ENCODE assay signal across 26 cellular contexts in genomic region chr20:41913146-41913545, GRCh38.
"Had no signal": no experiment of that assay in that cellular context is flagged by ENCODE, and none has a peak within 500 bp of the region (broad histone marks: within the 10 kb centered on the region; RNA-seq: fewer than 3 reads in every experiment).

No MANE protein-coding gene starts in this region.

- FAIRE-seq: islet of Langerhans, keratinocyte had no signal

- DNase-seq: colonic mucosa; cortex of kidney; effector CD8-positive, alpha-beta T cell; effector memory CD8-positive, alpha-beta T cell; endodermal cell; erythroblast; esophagus squamous epithelium; foreskin fibroblast; foreskin melanocyte; gastrocnemius medialis; glutamatergic neuron; head of caudate nucleus; heart right ventricle; hippocampal formation; left cardiac atrium; left lung; left ventricle myocardium superior; lower lobe of right lung; mesenchymal stem cell; mucosa of descending colon had no signal

- H3K27ac ChIP-seq: colonic mucosa, epithelial cell of prostate, esophagus squamous epithelium, gastrocnemius medialis, heart right ventricle, left lung, lower lobe of right lung had no signal

- H3K27me3 Mint-ChIP-seq: dendritic cell treated with granulocyte-macrophage colony-stimulating factor and Interleukin-4, amounts not matched to agents 40 ng/mL and 50 ng/mL, for 4 days had no signal

- H3K9me3 ChIP-seq: colonic mucosa, gastrocnemius medialis, left lung, lower lobe of right lung, mucosa of descending colon had no signal

- H3K4me1 ChIP-seq: colonic mucosa, esophagus squamous epithelium, gastrocnemius medialis, heart right ventricle, left lung, lower lobe of right lung had no signal

- H3K4me1 Mint-ChIP-seq: endodermal cell, mesothelial cell of epicardium had no signal

- H3K9me3 Mint-ChIP-seq: mesothelial cell of epicardium had no signal

- H3K27ac Mint-ChIP-seq: dendritic cell treated with granulocyte-macrophage colony-stimulating factor and Interleukin-4, amounts not matched to agents 40 ng/mL and 50 ng/mL, for 4 days; effector memory CD8-positive, alpha-beta T cell; endodermal cell; mesothelial cell of epicardium had no signal

- H3K36me3 Mint-ChIP-seq: mesothelial cell of epicardium had no signal

- H3K4me3 Mint-ChIP-seq: dendritic cell treated with granulocyte-macrophage colony-stimulating factor and Interleukin-4, amounts not matched to agents 40 ng/mL and 50 ng/mL, for 4 days; effector memory CD8-positive, alpha-beta T cell; endodermal cell; mesothelial cell of epicardium had no signal

- ATAC-seq: effector memory CD8-positive, alpha-beta T cell; esophagus mucosa; gastrocnemius medialis; heart right ventricle; left cardiac atrium; left lung; left ventricle myocardium superior; lower lobe of right lung; mucosa of descending colon had no signal

- H3K4me3 ChIP-seq: colonic mucosa, esophagus squamous epithelium, gastrocnemius medialis, heart right ventricle, left lung, lower lobe of right lung, mucosa of descending colon had no signal

- H3K36me3 ChIP-seq: colonic mucosa, esophagus squamous epithelium, gastrocnemius medialis, heart right ventricle, left lung, lower lobe of right lung had no signal

- H3K27me3 ChIP-seq: colonic mucosa, gastrocnemius medialis had no signal
